12 cellular contexts compared by ENCODE assay signal in genomic region chr1:212559929-212560328, GRCh38. TPM values are rescaled to one million over a fixed set of nuclear protein-coding genes. Genes with fewer than 3 reads are reported as not detected.
DNase-seq lines count a peak whose midpoint lies in the region; ATAC-seq and TF ChIP-seq lines count a peak whose summit lies in the region.
"Had no signal": no experiment of that assay in that cellular context is flagged by ENCODE, and none has a peak within 500 bp of the region (broad histone marks: within the 10 kb centered on the region; RNA-seq: fewer than 3 reads in every experiment).

No MANE protein-coding gene starts in this region.

- no peak for TF ChIP-seq EP300 in neural cell (conservative IDR thresholded peaks at IDR 0.05; ENCODE audit: poor library complexity, severe bottlenecking)

- H3K4me3 ChIP-seq in heart right ventricle, result no peak overlapping the region
- no peak overlapping the region for H3K4me3 ChIP-seq in right cardiac atrium (ENCODE audit: low read length)
- no peak overlapping the region for H3K4me3 ChIP-seq in neural cell (ENCODE audit: low read length)
- no peak overlapping the region for H3K4me3 ChIP-seq in uterus
- no peak overlapping the region for H3K4me3 ChIP-seq in foreskin fibroblast (ENCODE audit: low read depth in 1 of 2, low read length in 2 of 2)

- intact Hi-C loops in heart right ventricle (cut with DNase I), result loop anchor here in 9 of 10 donors (1.0 to 10.0 kb wide), 7 partner anchors 45 to 85 kb away; partner anchors contain the start of gene ATF3 (in 4 of the 9)
- intact Hi-C loops in right cardiac atrium (cut with DNase I), result loop anchor here (10.0 kb wide), 2 partner anchors 45 to 85 kb away; partner anchors contain the start of gene ATF3 (in 1 of the 4)
- intact Hi-C loops in uterus (cut with DNase I; ENCODE audit: low total_unique reads), result no loop called here

- H3K27ac ChIP-seq in heart right ventricle (peak overlapping the region in 7 of 10 donors; percentile 92 to 99 (median 98)), right cardiac atrium (ENCODE audit: low read length) (no peak overlapping the region), neural cell (ENCODE audit: low read length) (peak overlapping the region; percentile 60), uterus (peak overlapping the region; percentile 88 to 100)

- 85 to 89% methylated on average over 11 of the region's 11 CpGs for WGBS in heart right ventricle, 2 donors
- 85% methylated on average over 11 of the region's 11 CpGs for WGBS in right cardiac atrium

- no peaks in the 10 kb centered on the region for H3K27me3 Mint-ChIP-seq in chondrocyte (ENCODE audit: low read depth)

- no peak for DNase-seq in heart right ventricle
- no peak for DNase-seq in right cardiac atrium
- DNase-seq in chondrocyte (ENCODE audit: low spot score), result no peak
- no peak for DNase-seq in uterus
- no peak for DNase-seq in foreskin fibroblast
- no peak for DNase-seq in NCI-H187 (lab: John Stamatoyannopoulos, UW)
- DNase-seq: activated CD4-positive, alpha-beta T cell treated with anti-CD3 and anti-CD28 coated beads, Interleukin-2, amount 50 U/mL, for 4 hours; NCI-H1092 treated with DMSO at 0.1 percent for 48 hours; stimulated activated CD4-positive, alpha-beta T cell treated with anti-CD3 and anti-CD28 coated beads, Interleukin-15, amount 100 ng/mL, for 24 hours had no signal

- H3K4me1 Mint-ChIP-seq in chondrocyte (ENCODE audit: low read depth), result peaks cover 29% of the 10 kb centered on the region

- H3K27me3 ChIP-seq in heart right ventricle (no peaks in the 10 kb centered on the region), right cardiac atrium (ENCODE audit: control insufficient read depth, insufficient read depth) (no peaks in the 10 kb centered on the region), neural cell (ENCODE audit: insufficient read depth, low read depth, low read length) (peaks cover 4% of the 10 kb centered on the region), uterus (no peaks in the 10 kb centered on the region)

- peaks cover 0 to 16% (median 0%) of the 10 kb centered on the region in 11 donors for H3K9me3 ChIP-seq in heart right ventricle
- H3K9me3 ChIP-seq in right cardiac atrium (ENCODE audit: control insufficient read depth, low read length), result no peaks in the 10 kb centered on the region
- no peaks in the 10 kb centered on the region for H3K9me3 ChIP-seq in neural cell (ENCODE audit: low read length)
- H3K9me3 ChIP-seq in uterus, result no peaks in the 10 kb centered on the region

- TF ChIP-seq RAD21 in neural cell (conservative IDR thresholded peaks at IDR 0.05), result no peak

- H3K9me2 ChIP-seq in neural cell (ENCODE audit: insufficient read depth, low read length), result no peaks in the 10 kb centered on the region

- no peak overlapping the region for H2AFZ ChIP-seq in neural cell (ENCODE audit: low read depth, low read length)

- ATAC-seq in heart right ventricle, result no peak
- ATAC-seq in right cardiac atrium, result no peak
- ATAC-seq in GM21390 (IDR thresholded peaks at IDR 0.05; ENCODE audit: unreplicated experiment), result no peak
- ATAC-seq: SK-N-SH treated with all-trans-retinoic acid at 6 μM for 48 hours had no signal

- H3K79me2 ChIP-seq in neural cell (replicated peaks; ENCODE audit: insufficient read depth, low read length), result no peaks in the 10 kb centered on the region

- peak overlapping the region; percentile 96 for H3K27ac Mint-ChIP-seq in chondrocyte (ENCODE audit: unreplicated experiment)

- H3K4me2 ChIP-seq in neural cell (ENCODE audit: low read length), result no peak overlapping the region

- no peaks in the 10 kb centered on the region for H4K20me1 ChIP-seq in neural cell (ENCODE audit: insufficient read depth)

- no peak for TF ChIP-seq CTCF in heart right ventricle (IDR thresholded peaks at IDR 0.05)
- TF ChIP-seq CTCF in chondrocyte (IDR thresholded peaks at IDR 0.05), result no peak
- TF ChIP-seq CTCF in neural cell (IDR thresholded peaks at IDR 0.05; ENCODE audit: poor library complexity, severe bottlenecking), result no peak
- no peak for TF ChIP-seq CTCF in uterus (IDR thresholded peaks at IDR 0.05)
- TF ChIP-seq CTCF in foreskin fibroblast (IDR thresholded peaks at IDR 0.05; ENCODE audit: low read depth, low read length), result no peak

- H3K36me3 Mint-ChIP-seq in chondrocyte (ENCODE audit: low read depth), result no peaks in the 10 kb centered on the region

- H3F3A ChIP-seq in neural cell (ENCODE audit: insufficient read depth, low read length, poor library complexity, severe bottlenecking), result no peaks in the 10 kb centered on the region

- TF ChIP-seq POLR2A in uterus (IDR thresholded peaks at IDR 0.05), result no peak

- no peak overlapping the region for H3K9ac ChIP-seq in neural cell (ENCODE audit: low read length)

- H3K4me1 ChIP-seq in heart right ventricle, result peaks cover 0 to 26% (median 13%) of the 10 kb centered on the region in 9 donors
- H3K4me1 ChIP-seq in right cardiac atrium (ENCODE audit: control insufficient read depth, insufficient read depth, low read length), result no peaks in the 10 kb centered on the region
- H3K4me1 ChIP-seq in uterus, result peaks cover 0 to 3% of the 10 kb centered on the region in 2 donors

- no peak overlapping the region for H3K4me3 Mint-ChIP-seq in chondrocyte (ENCODE audit: unreplicated experiment)

- H3K36me3 ChIP-seq in heart right ventricle (no peaks in the 10 kb centered on the region), neural cell (ENCODE audit: insufficient read depth, low read length) (no peaks in the 10 kb centered on the region), uterus (no peaks in the 10 kb centered on the region)

- no peaks in the 10 kb centered on the region for H3K9me3 Mint-ChIP-seq in chondrocyte (ENCODE audit: low read depth)

TF ChIP-seq in neural cell, 6 proteins besides CTCF, POLR2A, EP300 and RAD21:
- TF ChIP-seq TAF1 (IDR thresholded peaks at IDR 0.05; ENCODE audit: low read depth) (no peak), POLR2AphosphoS5 (IDR thresholded peaks at IDR 0.05) (no peak), EZH2 (IDR thresholded peaks at IDR 0.05; ENCODE audit: borderline replicate concordance, insufficient read depth, low read length, poor library complexity, severe bottlenecking) (no peak), MXI1 (conservative IDR thresholded peaks at IDR 0.05; ENCODE audit: poor library complexity, severe bottlenecking) (no peak), REST (IDR thresholded peaks at IDR 0.05; ENCODE audit: borderline replicate concordance) (no peak), SMC3 (conservative IDR thresholded peaks at IDR 0.05; ENCODE audit: poor library complexity) (no peak)

RNA-seq across cellular contexts. Expression of gene ATF3, which starts 48.6 kb away (rescaled TPM):
- total RNA-seq in heart right ventricle (100 to 1,000 TPM in 1 of 10 donors, 10 to 100 TPM in 8, 1 to 10 TPM in 1; 8.4 to 684 (median 25.9) TPM), right cardiac atrium (10 to 100 TPM in 1 of 4 donors, 1 to 10 TPM in 3; 6.9 to 24.4 (median 7.9) TPM), chondrocyte (3.5 to 54.5 TPM (median 50.2 TPM) in 3 replicates), uterus (10 to 100 TPM in 3 of 4 donors, 1 to 10 TPM in 1; 1.8 to 42.6 (median 24.4) TPM)
- polyA plus RNA-seq in heart right ventricle (10 to 100 TPM; 16.9 to 40.0 TPM), right cardiac atrium (195 TPM), neural cell (3.4 and 7.2 TPM in 2 replicates)
- polyA minus RNA-seq in neural cell, result 2.2 and 3.4 TPM in 2 replicates
